15 cellular contexts compared by ENCODE assay signal in genomic region chr21:27362249-27362648, GRCh38.
DNase-seq lines count a peak whose midpoint lies in the region; FAIRE-seq and TF ChIP-seq lines count a peak whose summit lies in the region.
"Had no signal": no experiment of that assay in that cellular context is flagged by ENCODE, and none has a peak within 500 bp of the region (broad histone marks: within the 10 kb centered on the region; RNA-seq: fewer than 3 reads in every experiment).

No MANE protein-coding gene starts in this region.

- no peaks in the 10 kb centered on the region for H3K9me3 ChIP-seq in keratinocyte (ENCODE audit: control insufficient read depth, low read depth, low read length)
- H3K9me3 ChIP-seq: body of pancreas had no signal

- H3K36me3 ChIP-seq in brain microvascular endothelial cell (replicated peaks) = no peaks in the 10 kb centered on the region
- no peaks in the 10 kb centered on the region for H3K36me3 ChIP-seq in keratinocyte (ENCODE audit: control insufficient read depth in 2 of 2, extremely low read depth in 1 of 2, insufficient read depth in 2 of 2, low read length in 2 of 2)

- no peak overlapping the region for H3K4me2 ChIP-seq in keratinocyte (ENCODE audit: control insufficient read depth, extremely low read depth, insufficient read depth, low read depth, low read length)

- H3K4me3 ChIP-seq in brain microvascular endothelial cell (ENCODE audit: low read depth, low read length) (no peak overlapping the region), keratinocyte (ENCODE audit: control insufficient read depth in 2 of 3, extremely low read depth in 1 of 3, insufficient read depth in 2 of 3, low read depth in 1 of 3, low read length in 3 of 3) (no peak overlapping the region)
- H3K4me3 ChIP-seq: body of pancreas had no signal

- no peak overlapping the region for H3K9ac ChIP-seq in keratinocyte (ENCODE audit: control insufficient read depth, extremely low read depth, insufficient read depth, low read length)

- H3K79me2 ChIP-seq in keratinocyte (ENCODE audit: control insufficient read depth, insufficient read depth, low read length) = no peaks in the 10 kb centered on the region

- dilution Hi-C loops in keratinocyte (cut with MboI; ENCODE audit: extremely low pct_ligation_motif_present, low sequenced_read_pairs) = no loop called here

- H3K4me1 ChIP-seq in keratinocyte (ENCODE audit: control insufficient read depth, extremely low read depth, insufficient read depth, low read length) = peaks cover 3% of the 10 kb centered on the region
- H3K4me1 ChIP-seq: body of pancreas had no signal

- no peaks in the 10 kb centered on the region for H3K9me1 ChIP-seq in keratinocyte (ENCODE audit: control insufficient read depth, extremely low read depth, insufficient read depth, low read length)

- H2AFZ ChIP-seq in keratinocyte (ENCODE audit: control insufficient read depth, low read length) = no peak overlapping the region

- TF ChIP-seq CTCF in brain microvascular endothelial cell (IDR thresholded peaks at IDR 0.05; ENCODE audit: low read depth, low read length, missing control alignments) (peak; percentile 48), keratinocyte (optimal IDR thresholded peaks at IDR 0.05 in 1 of 3, IDR thresholded peaks at IDR 0.05 in 1 of 3, conservative IDR thresholded peaks at IDR 0.05 in 1 of 3; ENCODE audit: extremely low read depth in 1 of 3, insufficient read depth in 2 of 3, low read length in 3 of 3) (peak; percentile 16 to 21 (median 16))

- DNase-seq in EH (ENCODE audit: low read depth) (peak; percentile 41), LHCN-M2 (ENCODE audit: low read depth) (peak; percentile 49), brain microvascular endothelial cell (no peak), keratinocyte (ENCODE audit: low read depth, low spot score) (no peak), NCI-H774 (lab: John Stamatoyannopoulos, UW) (no peak), NCI-H2081 (lab: John Stamatoyannopoulos, UW) (no peak), middle frontal gyrus (ENCODE audit: extremely low spot score, low spot score) (no peak)
- DNase-seq: activated gamma-delta T cell treated with Interleukin-2 at 50 U/mL for 16 hours; body of pancreas; NCI-H1436 treated with DMSO at 0.1 percent for 48 hours; NCI-H526; nucleus accumbens; SHP77; stimulated activated CD4-positive, alpha-beta T cell treated with anti-CD3 and anti-CD28 coated beads, Interleukin-12 subunit alpha, Interleukin-12 subunit beta, amount 100 ng/mL, for 4 hours; substantia nigra had no signal

- H3K27ac ChIP-seq in brain microvascular endothelial cell (no peak overlapping the region), keratinocyte (ENCODE audit: control insufficient read depth, insufficient read depth, low read length) (no peak overlapping the region)
- H3K27ac ChIP-seq: body of pancreas had no signal

- H3K27me3 ChIP-seq in brain microvascular endothelial cell (replicated peaks) = no peaks in the 10 kb centered on the region
- no peaks in the 10 kb centered on the region for H3K27me3 ChIP-seq in keratinocyte (ENCODE audit: control insufficient read depth, extremely low read depth, insufficient read depth, low read length)
- H3K27me3 ChIP-seq: body of pancreas had no signal

- no peak for FAIRE-seq in keratinocyte (lab: Jason Lieb, UNC)

- in situ Hi-C loops in brain microvascular endothelial cell (cut with HindIII; ENCODE audit: low pct_ligation_motif_present, low sequenced_read_pairs) = no loop called here

- no peaks in the 10 kb centered on the region for H4K20me1 ChIP-seq in keratinocyte (ENCODE audit: control insufficient read depth, extremely low read depth, insufficient read depth, low read length)

Comparison
In these comparisons a context has a peak if more than half of its experiments do, and no peak if none do; other contexts are left out.
1. DNase-seq: peak in EH (single experiment) and LHCN-M2 (single experiment); none in brain microvascular endothelial cell (single experiment), keratinocyte (single experiment), NCI-H774 (single experiment), NCI-H2081 (0 of 2) and middle frontal gyrus (single experiment).